In genomic region chr6:29376003-29376402, GRCh38 we compare ENCODE assay signal across 1 cellular context.
TF ChIP-seq lines count a peak whose summit lies in the region.

No MANE protein-coding gene starts in this region.

TF ChIP-seq in liver, 16 proteins besides CTCF, POLR2A, EP300 and RAD21:
- TF ChIP-seq HNF4G (IDR thresholded peaks at IDR 0.05): no peak
- TF ChIP-seq YY1 (IDR thresholded peaks at IDR 0.05): no peak
- TF ChIP-seq JUND (IDR thresholded peaks at IDR 0.05): no peak
- no peak for TF ChIP-seq ATF3 (IDR thresholded peaks at IDR 0.05)
- TF ChIP-seq HNF4A (conservative IDR thresholded peaks at IDR 0.05): no peak
- TF ChIP-seq REST (IDR thresholded peaks at IDR 0.05): no peak
TF ChIP-seq in liver: peak in this region for 0.
